26 cellular contexts compared by ENCODE assay signal in genomic region chr3:124336067-124336656, GRCh38.
"Had no signal": no experiment of that assay in that cellular context is flagged by ENCODE, and none has a peak within 500 bp of the region (broad histone marks: within the 10 kb centered on the region; RNA-seq: fewer than 3 reads in every experiment).

No MANE protein-coding gene starts in this region.

- H3K9me3 ChIP-seq: Peyer's patch, SJSA1 had no signal

- H3K36me3 Mint-ChIP-seq: activated CD8-positive, alpha-beta memory T cell treated with anti-CD3 and anti-CD28 coated beads, Interleukin-2, amount 10 ng/mL, durations not matched to agents 7 days and 5 days; activated naive CD8-positive, alpha-beta T cell; WTC11 had no signal

- H3K4me1 Mint-ChIP-seq: activated CD4-positive, alpha-beta T cell treated with anti-CD3 and anti-CD28 coated beads, Interleukin-2, amount 10 ng/mL, durations not matched to agents 24 days and 14 days; activated CD8-positive, alpha-beta memory T cell treated with anti-CD3 and anti-CD28 coated beads, Interleukin-2, amount 10 ng/mL, durations not matched to agents 7 days and 5 days; brain; central memory CD8-positive, alpha-beta T cell had no signal

- H3K36me3 ChIP-seq: Peyer's patch, SJSA1 had no signal

- H3K4me1 ChIP-seq: Peyer's patch, SJSA1 had no signal

- H3K9me3 Mint-ChIP-seq: activated CD4-positive, alpha-beta T cell treated with anti-CD3 and anti-CD28 coated beads, Interleukin-2, amount 10 ng/mL, durations not matched to agents 24 days and 14 days; activated T-cell treated with anti-CD3 and anti-CD28 coated beads, Interleukin-2, amount 50 U/mL, for 24 hours; activated T-helper 1 cell treated with anti-CD3 and anti-CD28 coated beads, Interleukin-12 subunit alpha, Interleukin-12 subunit beta, Interleukin-2, Interleukin-4 antibody, amounts not matched to agents 30 ng/mL and 10 ng/mL and 1 ng/mL, durations not matched to agents 14 hours and 24 hours and 36 hours; brain; central memory CD8-positive, alpha-beta T cell; dendritic cell treated with granulocyte-macrophage colony-stimulating factor and Interleukin-4, amounts not matched to agents 40 ng/mL and 50 ng/mL, for 4 days; T-helper 1 cell treated with Interleukin-12 subunit alpha and Interleukin-12 subunit beta and Interleukin-4 antibody, amounts not matched to agents 30 μg/mL and 1 μg/mL, for 36 hours had no signal

- H3K27me3 Mint-ChIP-seq: brain had no signal

- H3K27ac Mint-ChIP-seq: activated CD4-positive, alpha-beta T cell treated with anti-CD3 and anti-CD28 coated beads, Interleukin-2, amount 10 ng/mL, durations not matched to agents 24 days and 14 days; activated CD8-positive, alpha-beta memory T cell treated with anti-CD3 and anti-CD28 coated beads, Interleukin-2, amount 10 ng/mL, durations not matched to agents 7 days and 5 days; activated naive CD8-positive, alpha-beta T cell; activated T-cell treated with anti-CD3 and anti-CD28 coated beads, Interleukin-2, amount 50 U/mL, for 24 hours; activated T-helper 1 cell treated with anti-CD3 and anti-CD28 coated beads, Interleukin-12 subunit alpha, Interleukin-12 subunit beta, Interleukin-2, Interleukin-4 antibody, amounts not matched to agents 30 ng/mL and 10 ng/mL and 1 ng/mL, durations not matched to agents 14 hours and 24 hours and 36 hours; brain; dendritic cell treated with granulocyte-macrophage colony-stimulating factor and Interleukin-4, amounts not matched to agents 40 ng/mL and 50 ng/mL, for 4 days; T-helper 1 cell treated with Interleukin-12 subunit alpha and Interleukin-12 subunit beta and Interleukin-4 antibody, amounts not matched to agents 30 μg/mL and 1 μg/mL, for 36 hours; WTC11 had no signal

- H3K27ac ChIP-seq: Peyer's patch, RWPE1, SJSA1 had no signal

- DNase-seq: activated CD4-positive, alpha-beta T cell treated with anti-CD3 and anti-CD28 coated beads, Interleukin-2, amount 10 ng/mL, durations not matched to agents 24 days and 14 days; activated CD4-positive, alpha-beta T cell treated with anti-CD3 and anti-CD28 coated beads, Interleukin-2, amount 50 U/mL, for 48 hours; activated CD4-positive, CD25-positive, alpha-beta regulatory T cell treated with anti-CD3 and anti-CD28 coated beads, Interleukin-2, amount 50 U/mL, for 72 hours; activated CD8-positive, alpha-beta memory T cell treated with anti-CD3 and anti-CD28 coated beads, Interleukin-2, amount 10 ng/mL, durations not matched to agents 7 days and 5 days; activated effector memory CD4-positive, alpha-beta T cell treated with anti-CD3 and anti-CD28 coated beads, Interleukin-2, amount 50 U/mL, for 16 hours; activated naive CD4-positive, alpha-beta T cell treated with Interleukin-2 at 50 U/mL for 16 hours; activated T-cell treated with anti-CD3 and anti-CD28 coated beads, Interleukin-2, amount 50 U/mL, for 24 hours; amygdala; NCI-H1048; NCI-H2029 treated with DMSO at 0.1 percent for 48 hours; NCI-H226; NCI-H69; Peyer's patch; SHP77; SW 1271; T-helper 9 cell had no signal

- H3K4me3 ChIP-seq: Peyer's patch, SJSA1 had no signal

- ATAC-seq: activated CD8-positive, alpha-beta memory T cell treated with anti-CD3 and anti-CD28 coated beads, Interleukin-2, amount 10 ng/mL, durations not matched to agents 7 days and 5 days; SK-N-SH treated with all-trans-retinoic acid at 6 μM for 48 hours; WTC11 had no signal

- H3K4me3 Mint-ChIP-seq: activated CD4-positive, alpha-beta T cell treated with anti-CD3 and anti-CD28 coated beads, Interleukin-2, amount 10 ng/mL, durations not matched to agents 24 days and 14 days; activated CD8-positive, alpha-beta memory T cell treated with anti-CD3 and anti-CD28 coated beads, Interleukin-2, amount 10 ng/mL, durations not matched to agents 7 days and 5 days; activated naive CD8-positive, alpha-beta T cell; activated T-cell treated with anti-CD3 and anti-CD28 coated beads, Interleukin-2, amount 50 U/mL, for 24 hours; activated T-helper 1 cell treated with anti-CD3 and anti-CD28 coated beads, Interleukin-12 subunit alpha, Interleukin-12 subunit beta, Interleukin-2, Interleukin-4 antibody, amounts not matched to agents 30 ng/mL and 10 ng/mL and 1 ng/mL, durations not matched to agents 14 hours and 24 hours and 36 hours; brain; central memory CD8-positive, alpha-beta T cell; dendritic cell treated with granulocyte-macrophage colony-stimulating factor and Interleukin-4, amounts not matched to agents 40 ng/mL and 50 ng/mL, for 4 days; T-helper 1 cell treated with Interleukin-12 subunit alpha and Interleukin-12 subunit beta and Interleukin-4 antibody, amounts not matched to agents 30 μg/mL and 1 μg/mL, for 36 hours; WTC11 had no signal

- H3K27me3 ChIP-seq: Peyer's patch, SJSA1 had no signal
